ENCODE assay signal across 21 cellular contexts in the genomic region with DNA sequence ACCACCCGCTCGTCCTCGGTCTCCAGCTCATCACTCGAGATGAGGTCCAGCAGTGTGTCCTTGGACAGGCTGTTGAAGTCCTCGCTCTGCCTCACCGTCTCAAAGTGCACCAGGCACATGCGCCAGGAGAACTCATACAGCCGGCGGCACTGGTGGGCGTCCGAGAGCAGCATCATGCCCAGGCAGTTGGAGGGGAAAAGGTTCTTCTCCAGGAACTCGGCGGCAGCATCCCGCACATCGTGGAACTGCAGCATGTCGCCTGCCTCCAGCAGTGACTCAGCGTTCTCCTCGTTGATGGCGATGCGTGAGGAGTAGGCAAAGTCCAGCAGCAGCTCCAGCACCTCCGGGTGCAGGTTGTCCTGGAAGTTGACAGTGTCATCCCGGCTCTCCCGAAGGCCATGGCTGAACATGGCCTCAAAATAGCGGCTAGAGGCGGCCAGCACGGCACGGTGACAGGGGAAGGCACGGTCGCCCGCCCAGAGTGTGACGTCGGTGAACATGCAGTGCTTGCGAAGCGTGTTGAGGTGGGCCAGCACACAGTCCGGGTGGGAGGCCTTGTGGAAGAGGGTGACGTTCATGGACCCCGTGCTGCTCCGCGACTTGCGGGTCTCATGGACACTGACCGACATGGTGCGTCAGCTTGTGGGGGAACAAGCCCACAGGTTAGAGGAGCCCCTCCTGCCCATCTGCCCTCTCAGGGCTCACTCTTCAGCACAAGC.
"Had no signal": no experiment of that assay in that cellular context is flagged by ENCODE, and none has a peak within 500 bp of the region (broad histone marks: within the 10 kb centered on the region; RNA-seq: fewer than 3 reads in every experiment).

No MANE protein-coding gene starts in this region.

- H3K27ac Mint-ChIP-seq: activated naive CD8-positive, alpha-beta T cell treated with anti-CD3 and anti-CD28 coated beads for 36 hours; activated T-cell treated with anti-CD3 and anti-CD28 coated beads, Interleukin-2, amount 50 U/mL, for 24 hours; activated T-helper 17 cell treated with anti-CD3 and anti-CD28 coated beads, Interleukin-2, amount 50 U/mL, for 72 hours; memory B cell; progenitor cell of endocrine pancreas; T-cell; T-helper 2 cell treated with Interferon-gamma antibody and Interleukin-4, amounts not matched to agents 5 μg/mL and 100 μg/mL, for 36 hours had no signal

- DNase-seq: activated CD8-positive, alpha-beta memory T cell treated with anti-CD3 and anti-CD28 coated beads for 24 hours; activated CD8-positive, alpha-beta memory T cell treated with anti-CD3 and anti-CD28 coated beads, Interleukin-2, amount 50 U/mL, for 4 hours; activated naive CD8-positive, alpha-beta T cell treated with anti-CD3 and anti-CD28 coated beads for 36 hours; activated T-cell treated with anti-CD3 and anti-CD28 coated beads, Interleukin-2, amount 50 U/mL, for 24 hours; cerebellar nuclear complex; mucosa of descending colon; occipital lobe; retina; spleen; stimulated activated CD4-positive, alpha-beta T cell treated with anti-CD3 and anti-CD28 coated beads, Interleukin-4, amount 100 ng/mL, for 24 hours; stimulated activated naive CD4-positive, alpha-beta T cell treated with Interleukin-2 at 50 U/mL for 16 hours; T-cell; tibial artery; WERI-Rb-1 had no signal

- H3K9me3 Mint-ChIP-seq: activated naive CD8-positive, alpha-beta T cell treated with anti-CD3 and anti-CD28 coated beads for 36 hours; activated T-cell treated with anti-CD3 and anti-CD28 coated beads, Interleukin-2, amount 50 U/mL, for 24 hours; activated T-helper 17 cell treated with anti-CD3 and anti-CD28 coated beads, Interleukin-2, amount 50 U/mL, for 72 hours; memory B cell; T-cell; T-helper 2 cell treated with Interferon-gamma antibody and Interleukin-4, amounts not matched to agents 5 μg/mL and 100 μg/mL, for 36 hours had no signal

- H3K27ac ChIP-seq: coronary artery, spleen, WERI-Rb-1 had no signal

- H3K27me3 Mint-ChIP-seq: activated naive CD8-positive, alpha-beta T cell treated with anti-CD3 and anti-CD28 coated beads for 36 hours; activated T-cell treated with anti-CD3 and anti-CD28 coated beads, Interleukin-2, amount 50 U/mL, for 24 hours; activated T-helper 17 cell treated with anti-CD3 and anti-CD28 coated beads, Interleukin-2, amount 50 U/mL, for 72 hours; memory B cell; progenitor cell of endocrine pancreas; T-cell had no signal

- H3K36me3 Mint-ChIP-seq: activated naive CD8-positive, alpha-beta T cell treated with anti-CD3 and anti-CD28 coated beads for 36 hours; memory B cell had no signal

- H3K9me3 ChIP-seq: breast epithelium, gastroesophageal sphincter, mucosa of descending colon, spleen, tibial artery had no signal

- H3K4me3 ChIP-seq: breast epithelium, coronary artery, gastroesophageal sphincter, mucosa of descending colon, spleen, tibial artery had no signal

- H3K4me3 Mint-ChIP-seq: activated naive CD8-positive, alpha-beta T cell treated with anti-CD3 and anti-CD28 coated beads for 36 hours; activated T-cell treated with anti-CD3 and anti-CD28 coated beads, Interleukin-2, amount 50 U/mL, for 24 hours; activated T-helper 17 cell treated with anti-CD3 and anti-CD28 coated beads, Interleukin-2, amount 50 U/mL, for 72 hours; memory B cell; T-cell; T-helper 2 cell treated with Interferon-gamma antibody and Interleukin-4, amounts not matched to agents 5 μg/mL and 100 μg/mL, for 36 hours had no signal

- ATAC-seq: activated T-helper 17 cell treated with anti-CD3 and anti-CD28 coated beads, Interleukin-2, amount 50 U/mL, for 72 hours; gastroesophageal sphincter; mucosa of descending colon; T-cell had no signal

- H3K27me3 ChIP-seq: breast epithelium, gastroesophageal sphincter, spleen, tibial artery had no signal

- H3K36me3 ChIP-seq: breast epithelium had no signal
